Comparison of ENCODE assay signal across 1 cellular context in the genomic region with DNA sequence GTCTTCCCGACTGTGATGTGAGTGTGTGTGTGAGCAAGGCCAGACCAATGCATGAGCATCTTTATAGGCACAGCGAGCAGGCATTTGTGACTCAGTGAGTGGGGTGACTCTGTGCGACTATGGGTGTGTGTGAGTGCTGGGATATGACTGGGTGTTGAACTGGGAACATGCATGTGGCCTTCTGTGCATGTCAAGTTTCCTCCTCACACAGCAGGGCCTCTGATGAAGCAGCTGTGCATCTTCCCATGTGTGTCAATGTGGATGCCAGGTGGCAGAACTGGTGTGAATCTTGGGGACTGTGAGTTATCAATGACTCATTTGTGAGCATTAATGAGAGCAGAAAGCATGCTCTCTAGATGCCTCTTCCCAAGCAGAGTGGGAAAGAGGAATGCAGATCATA.
TF ChIP-seq lines count a peak whose summit lies in the region.

No MANE protein-coding gene starts in this region.

TF ChIP-seq in GM12878, 131 proteins besides CTCF, POLR2A, EP300 and RAD21:
- TF ChIP-seq EGR1 (IDR thresholded peaks at IDR 0.05; ENCODE audit: borderline replicate concordance in 1 of 2, low read depth in 2 of 2, low read length in 2 of 2) (no peak), RUNX3 (IDR thresholded peaks at IDR 0.05; ENCODE audit: low read length) (peak; percentile 16; the same call in 1 of the 2 replicates), CREM (IDR thresholded peaks at IDR 0.05; ENCODE audit: low read depth) (no peak), TCF3 (IDR thresholded peaks at IDR 0.05; ENCODE audit: borderline replicate concordance, insufficient read depth, low read depth, low read length) (0 out of 2 replicates have a peak, but pooled peaks have one; percentile 57), NFIC (IDR thresholded peaks at IDR 0.05; ENCODE audit: low read depth, low read length) (no peak), TCF12 (IDR thresholded peaks at IDR 0.05; ENCODE audit: low read depth, low read length) (peak; percentile 57; the same call in 1 of the 2 replicates)
- TF ChIP-seq, protein P1, sequence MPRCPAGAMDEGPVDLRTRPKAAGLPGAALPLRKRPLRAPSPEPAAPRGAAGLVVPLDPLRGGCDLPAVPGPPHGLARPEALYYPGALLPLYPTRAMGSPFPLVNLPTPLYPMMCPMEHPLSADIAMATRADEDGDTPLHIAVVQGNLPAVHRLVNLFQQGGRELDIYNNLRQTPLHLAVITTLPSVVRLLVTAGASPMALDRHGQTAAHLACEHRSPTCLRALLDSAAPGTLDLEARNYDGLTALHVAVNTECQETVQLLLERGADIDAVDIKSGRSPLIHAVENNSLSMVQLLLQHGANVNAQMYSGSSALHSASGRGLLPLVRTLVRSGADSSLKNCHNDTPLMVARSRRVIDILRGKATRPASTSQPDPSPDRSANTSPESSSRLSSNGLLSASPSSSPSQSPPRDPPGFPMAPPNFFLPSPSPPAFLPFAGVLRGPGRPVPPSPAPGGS (IDR thresholded peaks at IDR 0.05; ENCODE audit: borderline replicate concordance, insufficient read depth, low read depth, low read length, poor library complexity, severe bottlenecking), result peak; percentile 80
- TF ChIP-seq, protein P2, sequence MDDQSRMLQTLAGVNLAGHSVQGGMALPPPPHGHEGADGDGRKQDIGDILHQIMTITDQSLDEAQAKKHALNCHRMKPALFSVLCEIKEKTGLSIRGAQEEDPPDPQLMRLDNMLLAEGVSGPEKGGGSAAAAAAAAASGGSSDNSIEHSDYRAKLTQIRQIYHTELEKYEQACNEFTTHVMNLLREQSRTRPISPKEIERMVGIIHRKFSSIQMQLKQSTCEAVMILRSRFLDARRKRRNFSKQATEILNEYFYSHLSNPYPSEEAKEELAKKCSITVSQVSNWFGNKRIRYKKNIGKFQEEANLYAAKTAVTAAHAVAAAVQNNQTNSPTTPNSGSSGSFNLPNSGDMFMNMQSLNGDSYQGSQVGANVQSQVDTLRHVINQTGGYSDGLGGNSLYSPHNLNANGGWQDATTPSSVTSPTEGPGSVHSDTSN (IDR thresholded peaks at IDR 0.05; ENCODE audit: insufficient replicate concordance, low read depth, low read length), result peak; percentile 40
- TF ChIP-seq, protein P3, sequence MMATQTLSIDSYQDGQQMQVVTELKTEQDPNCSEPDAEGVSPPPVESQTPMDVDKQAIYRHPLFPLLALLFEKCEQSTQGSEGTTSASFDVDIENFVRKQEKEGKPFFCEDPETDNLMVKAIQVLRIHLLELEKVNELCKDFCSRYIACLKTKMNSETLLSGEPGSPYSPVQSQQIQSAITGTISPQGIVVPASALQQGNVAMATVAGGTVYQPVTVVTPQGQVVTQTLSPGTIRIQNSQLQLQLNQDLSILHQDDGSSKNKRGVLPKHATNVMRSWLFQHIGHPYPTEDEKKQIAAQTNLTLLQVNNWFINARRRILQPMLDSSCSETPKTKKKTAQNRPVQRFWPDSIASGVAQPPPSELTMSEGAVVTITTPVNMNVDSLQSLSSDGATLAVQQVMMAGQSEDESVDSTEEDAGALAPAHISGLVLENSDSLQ (IDR thresholded peaks at IDR 0.05), result no peak
TF ChIP-seq in GM12878: peak in this region for 5.
